In the genomic region with DNA sequence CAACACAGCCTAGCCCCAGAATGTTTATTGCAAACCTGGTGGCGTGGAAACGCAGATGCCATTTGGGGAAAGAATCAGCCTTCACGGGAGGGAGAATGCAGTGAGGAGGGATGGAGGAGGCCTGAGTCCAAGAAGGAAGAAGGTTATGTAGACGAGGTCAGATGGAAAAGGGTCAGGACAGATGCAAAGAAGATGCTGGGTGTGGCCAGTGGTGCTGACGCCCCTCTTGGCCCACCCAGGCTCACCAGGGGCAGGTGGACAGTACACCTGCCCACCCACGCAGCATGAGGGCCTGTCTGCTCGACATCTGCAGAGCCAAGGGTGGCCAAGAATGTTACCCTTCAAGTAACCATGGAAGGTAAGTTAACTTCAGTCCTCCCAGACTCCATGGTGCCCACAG, we compare ENCODE assay signal across 17 cellular contexts. TPM values are rescaled to one million over a fixed set of nuclear protein-coding genes. Genes with fewer than 3 reads are reported as not detected.
DNase-seq lines count a peak whose midpoint lies in the region; ATAC-seq and TF ChIP-seq lines count a peak whose summit lies in the region.
"Had no signal": no experiment of that assay in that cellular context is flagged by ENCODE, and none has a peak within 500 bp of the region (broad histone marks: within the 10 kb centered on the region; RNA-seq: fewer than 3 reads in every experiment).

No MANE protein-coding gene starts in this region.

- H3K9ac ChIP-seq in mammary epithelial cell (ENCODE audit: insufficient read depth, low read length) (no peak overlapping the region), endodermal cell (ENCODE audit: extremely low read depth, low read length, poor library complexity, severe bottlenecking) (no peak overlapping the region)
- H3K9ac ChIP-seq: BLaER1 treated with 17β-estradiol and CSF1 and Interleukin-3, amounts not matched to agents 10 nM and 100 nM had no signal

- DNase-seq in mammary epithelial cell: no peak
- DNase-seq in breast epithelium (ENCODE audit: low spot score in 2 of 2): no peak
- DNase-seq in PC-9: no peak
- peak; percentile 28 for DNase-seq in endodermal cell
- peak; percentile 30 for DNase-seq in upper lobe of right lung
- no peak for DNase-seq in immature natural killer cell
- DNase-seq: ACHN; CD4-positive, alpha-beta T cell; DMS 273 treated with DMSO at 0.1 percent for 48 hours; DMS79; H9; IMR-90 had no signal

- H3K9me3 Mint-ChIP-seq in endodermal cell (no peaks in the 10 kb centered on the region), immature natural killer cell (no peaks in the 10 kb centered on the region)
- H3K9me3 Mint-ChIP-seq: CD4-positive, alpha-beta T cell; GM23338; H9 had no signal

- H3K27ac ChIP-seq in mammary epithelial cell (ENCODE audit: insufficient read depth, low read depth, low read length) (no peak overlapping the region), breast epithelium (no peak overlapping the region), PC-9 (no peak overlapping the region), endodermal cell (ENCODE audit: low read depth, low read length) (no peak overlapping the region), upper lobe of right lung (no peak overlapping the region)

- peaks cover 12% of the 10 kb centered on the region for H3K4me1 ChIP-seq in mammary epithelial cell (ENCODE audit: insufficient read depth, low read length)
- H3K4me1 ChIP-seq in breast epithelium: no peaks in the 10 kb centered on the region
- H3K4me1 ChIP-seq in PC-9 (replicated peaks; ENCODE audit: insufficient read depth): peaks cover 9% of the 10 kb centered on the region
- H3K4me1 ChIP-seq in endodermal cell (ENCODE audit: control insufficient read depth, insufficient read depth, low read length): no peaks in the 10 kb centered on the region
- H3K4me1 ChIP-seq in upper lobe of right lung: no peaks in the 10 kb centered on the region

- peaks cover 8% of the 10 kb centered on the region for H3K27me3 Mint-ChIP-seq in endodermal cell (ENCODE audit: insufficient read depth)
- peaks cover 4 to 21% (median 8%) of the 10 kb centered on the region in 3 donors for H3K27me3 Mint-ChIP-seq in immature natural killer cell (ENCODE audit: low read depth in 3 of 3)

- ATAC-seq in upper lobe of right lung (no peak), GM18520 (IDR thresholded peaks at IDR 0.05; ENCODE audit: unreplicated experiment) (no peak), HG02870 (IDR thresholded peaks at IDR 0.05; ENCODE audit: unreplicated experiment) (no peak)
- ATAC-seq: GM12878, GM23338 had no signal

- H3K9me3 ChIP-seq in mammary epithelial cell (replicated peaks; ENCODE audit: insufficient read depth, low read length): no peaks in the 10 kb centered on the region
- no peaks in the 10 kb centered on the region for H3K9me3 ChIP-seq in breast epithelium
- H3K9me3 ChIP-seq in PC-9 (ENCODE audit: insufficient read depth, low read depth): no peaks in the 10 kb centered on the region
- no peaks in the 10 kb centered on the region for H3K9me3 ChIP-seq in endodermal cell (ENCODE audit: control insufficient read depth, low read length)
- no peaks in the 10 kb centered on the region for H3K9me3 ChIP-seq in upper lobe of right lung
- H3K9me3 ChIP-seq: BLaER1 treated with 17β-estradiol and CSF1 and Interleukin-3, amounts not matched to agents 10 nM and 100 nM had no signal

- H3K4me3 ChIP-seq in mammary epithelial cell (replicated peaks in 1 of 3; ENCODE audit: insufficient read depth in 1 of 3, low read depth in 2 of 3, low read length in 3 of 3) (no peak overlapping the region), breast epithelium (no peak overlapping the region), PC-9 (no peak overlapping the region), endodermal cell (ENCODE audit: low read length) (no peak overlapping the region), upper lobe of right lung (no peak overlapping the region)
- H3K4me3 ChIP-seq: BLaER1 treated with 17β-estradiol and CSF1 and Interleukin-3, amounts not matched to agents 10 nM and 100 nM; GM12878; GM23338 had no signal

- POLR2A ChIA-PET in PC-9 (lab: Charles Lee; ENCODE audit: unreplicated experiment): interaction anchor here (0.6 kb wide), 1 partner anchor 221 kb away, joined by 3 read pairs; no protein-coding TSS in a partner anchor

- H3K9me2 ChIP-seq in PC-9 (ENCODE audit: insufficient read depth): no peaks in the 10 kb centered on the region

- H3K79me2 ChIP-seq in mammary epithelial cell (ENCODE audit: insufficient read depth, low read length): no peaks in the 10 kb centered on the region
- H3K79me2 ChIP-seq in PC-9 (ENCODE audit: low read depth): no peaks in the 10 kb centered on the region

- 81% methylated on average over 2 of the region's 7 CpGs for WGBS in mammary epithelial cell (ENCODE audit: low coverage, missing lambda C conversion rate)
- WGBS in endodermal cell (ENCODE audit: insufficient coverage in 1 of 2, insufficient read length in 1 of 2), 2 experiments: 91 to 94% methylated on average over 7 of the region's 7 CpGs

- H3K27me3 ChIP-seq in mammary epithelial cell (ENCODE audit: insufficient read depth, low read length): no peaks in the 10 kb centered on the region
- H3K27me3 ChIP-seq in breast epithelium: no peaks in the 10 kb centered on the region
- no peaks in the 10 kb centered on the region for H3K27me3 ChIP-seq in PC-9 (ENCODE audit: insufficient read depth, low read depth)
- H3K27me3 ChIP-seq in endodermal cell (ENCODE audit: control insufficient read depth, insufficient read depth, low read length, poor library complexity, severe bottlenecking): peaks cover 5% of the 10 kb centered on the region
- peaks cover 8% of the 10 kb centered on the region for H3K27me3 ChIP-seq in upper lobe of right lung

- H3K36me3 Mint-ChIP-seq in endodermal cell (ENCODE audit: low read depth): no peaks in the 10 kb centered on the region
- H3K36me3 Mint-ChIP-seq in immature natural killer cell: no peaks in the 10 kb centered on the region

- peak overlapping the region; percentile 18 for H2AFZ ChIP-seq in mammary epithelial cell (ENCODE audit: low read depth, low read length)
- H2AFZ ChIP-seq in PC-9: no peak overlapping the region

- peak overlapping the region; percentile 7 for H3K4me2 ChIP-seq in mammary epithelial cell (ENCODE audit: insufficient read depth, low read depth, low read length)
- H3K4me2 ChIP-seq in PC-9: peak overlapping the region; percentile 66; the same call in 1 of the 2 replicates
- H3K4me2 ChIP-seq: GM23338 had no signal

- no peak for TF ChIP-seq CTCF in mammary epithelial cell (conservative IDR thresholded peaks at IDR 0.05 in 1 of 2, IDR thresholded peaks at IDR 0.05 in 1 of 2; ENCODE audit: extremely low read depth in 1 of 2, insufficient read depth in 1 of 2, low read depth in 1 of 2, low read length in 2 of 2)
- no peak for TF ChIP-seq CTCF in breast epithelium (IDR thresholded peaks at IDR 0.05)
- no peak for TF ChIP-seq CTCF in PC-9 (conservative IDR thresholded peaks at IDR 0.05)
- TF ChIP-seq CTCF in endodermal cell (conservative IDR thresholded peaks at IDR 0.05): no peak
- no peak for TF ChIP-seq CTCF in upper lobe of right lung (IDR thresholded peaks at IDR 0.05)

- H3F3A ChIP-seq in PC-9 (ENCODE audit: insufficient read depth, low read depth): no peaks in the 10 kb centered on the region; the same call in 1 of the 2 replicates

- H3K4me3 Mint-ChIP-seq in endodermal cell (no peak overlapping the region), immature natural killer cell (no peak overlapping the region)
- H3K4me3 Mint-ChIP-seq: CD4-positive, alpha-beta T cell; GM23338; H9 had no signal

- H3K36me3 ChIP-seq in mammary epithelial cell (ENCODE audit: insufficient read depth, low read length) (no peaks in the 10 kb centered on the region), breast epithelium (no peaks in the 10 kb centered on the region), PC-9 (ENCODE audit: low read depth) (no peaks in the 10 kb centered on the region), endodermal cell (ENCODE audit: control insufficient read depth, insufficient read depth, low read length) (no peaks in the 10 kb centered on the region), upper lobe of right lung (no peaks in the 10 kb centered on the region)
- H3K36me3 ChIP-seq: BLaER1 treated with 17β-estradiol and CSF1 and Interleukin-3, amounts not matched to agents 10 nM and 100 nM had no signal

- no peaks in the 10 kb centered on the region for H3K4me1 Mint-ChIP-seq in endodermal cell
- H3K4me1 Mint-ChIP-seq in immature natural killer cell: no peaks in the 10 kb centered on the region

- intact Hi-C loops in mammary epithelial cell (cut with micrococcal nuclease) (loop anchor here (2.0 kb wide), 1 partner anchor 21 kb away; no protein-coding TSS in a partner anchor), breast epithelium (cut with DNase I; ENCODE audit: low total_unique reads) (no loop called here), PC-9 (cut with micrococcal nuclease; ENCODE audit: unreplicated experiment) (no loop called here), upper lobe of right lung (cut with DNase I) (no loop called here)

- BruUV-seq in mammary epithelial cell (replicated peaks; lab: Mats Ljungman, UMichigan) (no TSS peak), PC-9 (replicated peaks; lab: Mats Ljungman, UMichigan) (no TSS peak)

- dilution Hi-C loops in mammary epithelial cell (cut with HindIII; ENCODE audit: low sequenced_read_pairs): no loop called here

- no peaks in the 10 kb centered on the region for H4K20me1 ChIP-seq in mammary epithelial cell (ENCODE audit: insufficient read depth, low read length)
- H4K20me1 ChIP-seq in PC-9 (ENCODE audit: insufficient read depth): no peaks in the 10 kb centered on the region
- H4K20me1 ChIP-seq: BLaER1 treated with 17β-estradiol and CSF1 and Interleukin-3, amounts not matched to agents 10 nM and 100 nM had no signal

- in situ Hi-C loops in mammary epithelial cell (cut with MboI; ENCODE audit: low sequenced_read_pairs in 2 of 2): loop anchor here in 1 of 2 donors (25.0 kb wide), 1 partner anchor 291 kb away; a partner anchor contains a TSS

- CTCF ChIA-PET in mammary epithelial cell (lab: Charles Lee; ENCODE audit: low non-redundant PET) (no interaction called here), PC-9 (lab: Charles Lee) (no interaction called here)

- no peak for TF ChIP-seq POLR2A in breast epithelium (IDR thresholded peaks at IDR 0.05)

- no peak overlapping the region for H3K27ac Mint-ChIP-seq in endodermal cell
- H3K27ac Mint-ChIP-seq in immature natural killer cell: no peak overlapping the region
- H3K27ac Mint-ChIP-seq: CD4-positive, alpha-beta T cell; GM23338; H9 had no signal

RNA-seq across cellular contexts. Expression of a gene that starts 40.5 kb away (rescaled TPM):
- total RNA-seq in mammary epithelial cell (100 to 1,000 TPM; 204 to 225 TPM), breast epithelium (100 to 1,000 TPM in 2 of 3 donors, 10 to 100 TPM in 1; 93.3 to 160 (median 115) TPM), PC-9 (2021) (73.8 and 130 TPM in 2 replicates), endodermal cell (10 to 100 TPM; 58.6 to 71.6 TPM), upper lobe of right lung (55.2 TPM)
- polyA plus RNA-seq in mammary epithelial cell (215 TPM), immature natural killer cell (100 to 1,000 TPM in 1 of 3 donors, 10 to 100 TPM in 2; 69.0 to 146 (median 74.0) TPM)
- 162 TPM for polyA minus RNA-seq in mammary epithelial cell
- polyA plus RNA-seq in endodermal cell (2013, experiment 1 of 2): 36.5 TPM
- polyA plus RNA-seq in endodermal cell (2013, experiment 2 of 2): 37.6 TPM

Comparison
In these comparisons a context has a peak if more than half of its experiments do, and no peak if none do; other contexts are left out.
1. DNase-seq: peak in endodermal cell (single experiment) and upper lobe of right lung (single experiment); none in mammary epithelial cell (single experiment), breast epithelium (0 of 2), PC-9 (0 of 2) and immature natural killer cell (0 of 3).